24 cellular contexts compared by ENCODE assay signal in genomic region chr2:235672720-235673119, GRCh38.
DNase-seq lines count a peak whose midpoint lies in the region; TF ChIP-seq lines count a peak whose summit lies in the region.
"Had no signal": no experiment of that assay in that cellular context is flagged by ENCODE, and none has a peak within 500 bp of the region (broad histone marks: within the 10 kb centered on the region; RNA-seq: fewer than 3 reads in every experiment).

No MANE protein-coding gene starts in this region.

- no peaks in the 10 kb centered on the region for H3K9me2 ChIP-seq in PC-9 (ENCODE audit: insufficient read depth)

- H3K36me3 ChIP-seq in CD8-positive, alpha-beta memory T cell (ENCODE audit: insufficient read depth, low read length) = no peaks in the 10 kb centered on the region
- H3K36me3 ChIP-seq in PC-9 (ENCODE audit: low read depth) (no peaks in the 10 kb centered on the region), neural progenitor cell (no peaks in the 10 kb centered on the region), colonic mucosa (no peaks in the 10 kb centered on the region)

- H3K9me3 ChIP-seq in CD8-positive, alpha-beta memory T cell (ENCODE audit: low read length) = no peaks in the 10 kb centered on the region
- H3K9me3 ChIP-seq in PC-9 (ENCODE audit: insufficient read depth, low read depth) (no peaks in the 10 kb centered on the region), neural progenitor cell (ENCODE audit: low read depth) (no peaks in the 10 kb centered on the region), colonic mucosa (no peaks in the 10 kb centered on the region)
- H3K9me3 ChIP-seq: body of pancreas had no signal

- no peak for DNase-seq in CD8-positive, alpha-beta memory T cell
- DNase-seq in PC-9 (no peak), glomerular visceral epithelial cell (ENCODE audit: extremely low spot score) (peak; percentile 31), neural progenitor cell (ENCODE audit: low spot score) (no peak), colonic mucosa (no peak), nephron progenitor cell (no peak)
- DNase-seq in activated naive CD8-positive, alpha-beta T cell treated with anti-CD3 and anti-CD28 coated beads for 36 hours = no peak
- no peak for DNase-seq in activated CD4-positive, CD25-positive, alpha-beta regulatory T cell treated with anti-CD3 and anti-CD28 coated beads, Interleukin-2, amount 50 U/mL, for 72 hours
- DNase-seq: ACHN; activated CD4-positive, alpha-beta T cell treated with anti-CD3 and anti-CD28 coated beads, Interleukin-2, amount 50 U/mL, for 48 hours; activated CD4-positive, CD25-positive, alpha-beta regulatory T cell; activated effector memory CD4-positive, alpha-beta T cell treated with anti-CD3 and anti-CD28 coated beads, Interleukin-2, amount 50 U/mL, for 16 hours; body of pancreas; C1 segment of cervical spinal cord; GM23248; IMR-90; left ventricle myocardium superior; NCI-H2029 treated with DMSO at 0.1 percent for 48 hours; NCI-H345; Right ventricle myocardium superior; small intestine; stimulated activated CD4-positive, alpha-beta T cell treated with anti-CD3 and anti-CD28 coated beads, Interleukin-1b, Interleukin-23, amount 100 ng/mL, for 48 hours; T1000 had no signal

- peaks cover 52% of the 10 kb centered on the region for H3F3A ChIP-seq in PC-9 (ENCODE audit: insufficient read depth, low read depth)
- peaks cover 8% of the 10 kb centered on the region for H3F3A ChIP-seq in neural progenitor cell (ENCODE audit: low read depth)

- peak overlapping the region in 1 of 8 donors; percentile 18 for H3K27ac Mint-ChIP-seq in CD8-positive, alpha-beta memory T cell
- H3K27ac Mint-ChIP-seq in neural progenitor cell (no peak overlapping the region), nephron progenitor cell (no peak overlapping the region)
- H3K27ac Mint-ChIP-seq in activated naive CD8-positive, alpha-beta T cell treated with anti-CD3 and anti-CD28 coated beads for 36 hours = no peak overlapping the region
- H3K27ac Mint-ChIP-seq: mesothelial cell of epicardium had no signal

- POLR2A ChIA-PET in CD8-positive, alpha-beta memory T cell (lab: Charles Lee) = no interaction called here
- POLR2A ChIA-PET in PC-9 (lab: Charles Lee; ENCODE audit: unreplicated experiment) = no interaction called here

- TF ChIP-seq CTCF in PC-9 (conservative IDR thresholded peaks at IDR 0.05) (no peak), neural progenitor cell (IDR thresholded peaks at IDR 0.05) (no peak), colonic mucosa (IDR thresholded peaks at IDR 0.05) (no peak), nephron progenitor cell (IDR thresholded peaks at IDR 0.05) (no peak)

- H3K4me3 Mint-ChIP-seq in CD8-positive, alpha-beta memory T cell = peak overlapping the region in 5 of 7 donors; percentile 78 to 89 (median 86)
- H3K4me3 Mint-ChIP-seq in neural progenitor cell (peak overlapping the region; percentile 4), nephron progenitor cell (no peak overlapping the region)
- H3K4me3 Mint-ChIP-seq in activated naive CD8-positive, alpha-beta T cell treated with anti-CD3 and anti-CD28 coated beads for 36 hours = no peak overlapping the region

- no peaks in the 10 kb centered on the region for H3K4me1 ChIP-seq in CD8-positive, alpha-beta memory T cell (ENCODE audit: insufficient read depth, low read length)
- peaks cover 77% of the 10 kb centered on the region for H3K4me1 ChIP-seq in PC-9 (replicated peaks; ENCODE audit: insufficient read depth)
- H3K4me1 ChIP-seq in neural progenitor cell = peaks cover 33% of the 10 kb centered on the region
- H3K4me1 ChIP-seq in colonic mucosa = peaks cover 4% of the 10 kb centered on the region

- H3K9me3 Mint-ChIP-seq in CD8-positive, alpha-beta memory T cell = no peaks in the 10 kb centered on the region
- peaks cover 2% of the 10 kb centered on the region for H3K9me3 Mint-ChIP-seq in neural progenitor cell
- H3K9me3 Mint-ChIP-seq in activated naive CD8-positive, alpha-beta T cell treated with anti-CD3 and anti-CD28 coated beads for 36 hours = no peaks in the 10 kb centered on the region
- no peaks in the 10 kb centered on the region for H3K9me3 Mint-ChIP-seq in nephron progenitor cell
- H3K9me3 Mint-ChIP-seq: mesothelial cell of epicardium had no signal

- CTCF ChIA-PET in CD8-positive, alpha-beta memory T cell (lab: Charles Lee) = no interaction called here
- CTCF ChIA-PET in PC-9 (lab: Charles Lee) = interaction anchor here (0.6 kb wide), 1 partner anchor 11 kb away, joined by 3 read pairs; no protein-coding TSS in a partner anchor

- H3K4me3 ChIP-seq in CD8-positive, alpha-beta memory T cell (ENCODE audit: low read length) = no peak overlapping the region
- H3K4me3 ChIP-seq in PC-9 (peak overlapping the region; percentile 69; the same call in 1 of the 2 replicates), neural progenitor cell (peak overlapping the region; percentile 72), colonic mucosa (no peak overlapping the region)
- H3K4me3 ChIP-seq: body of pancreas, GM23248 had no signal

- no peak overlapping the region for H2AFZ ChIP-seq in PC-9
- no peak overlapping the region for H2AFZ ChIP-seq in neural progenitor cell (replicated peaks)
- H2AFZ ChIP-seq: GM23248 had no signal

- no TSS peak for BruUV-seq in PC-9 (replicated peaks; lab: Mats Ljungman, UMichigan)

- H3K4me1 Mint-ChIP-seq in CD8-positive, alpha-beta memory T cell = peaks cover 17 to 51% (median 32%) of the 10 kb centered on the region in 3 donors
- peaks cover 45% of the 10 kb centered on the region for H3K4me1 Mint-ChIP-seq in neural progenitor cell
- H3K4me1 Mint-ChIP-seq in activated naive CD8-positive, alpha-beta T cell treated with anti-CD3 and anti-CD28 coated beads for 36 hours = peaks cover 2% of the 10 kb centered on the region
- peaks cover 55% of the 10 kb centered on the region for H3K4me1 Mint-ChIP-seq in nephron progenitor cell

- H3K36me3 Mint-ChIP-seq in CD8-positive, alpha-beta memory T cell = no peaks in the 10 kb centered on the region
- H3K36me3 Mint-ChIP-seq in neural progenitor cell (peaks cover 4% of the 10 kb centered on the region), nephron progenitor cell (ENCODE audit: low read depth) (peaks cover 5% of the 10 kb centered on the region)
- no peaks in the 10 kb centered on the region for H3K36me3 Mint-ChIP-seq in activated naive CD8-positive, alpha-beta T cell treated with anti-CD3 and anti-CD28 coated beads for 36 hours
- H3K36me3 Mint-ChIP-seq: mesothelial cell of epicardium had no signal

- no peak overlapping the region for H3K27ac ChIP-seq in CD8-positive, alpha-beta memory T cell (ENCODE audit: low read depth, low read length)
- H3K27ac ChIP-seq in PC-9 (no peak overlapping the region), neural progenitor cell (no peak overlapping the region), colonic mucosa (no peak overlapping the region)
- H3K27ac ChIP-seq: body of pancreas, GM23248 had no signal

- H3K9ac ChIP-seq in neural progenitor cell (no peak overlapping the region), colonic mucosa (ENCODE audit: low read depth in 2 of 2, low read length in 2 of 2) (no peak overlapping the region)
- H3K9ac ChIP-seq: GM23248 had no signal

- no peaks in the 10 kb centered on the region for H3K27me3 ChIP-seq in CD8-positive, alpha-beta memory T cell (ENCODE audit: insufficient read depth, low read length, poor library complexity, severe bottlenecking)
- H3K27me3 ChIP-seq in PC-9 (ENCODE audit: insufficient read depth, low read depth) (no peaks in the 10 kb centered on the region), neural progenitor cell (peaks cover 23% of the 10 kb centered on the region), colonic mucosa (no peaks in the 10 kb centered on the region)
- H3K27me3 ChIP-seq: body of pancreas had no signal

- intact Hi-C loops in PC-9 (cut with micrococcal nuclease; ENCODE audit: unreplicated experiment) (loop anchor here (5.0 to 10.0 kb wide), 2 partner anchors 55 to 168 kb away; no protein-coding TSS in a partner anchor), colonic mucosa (cut with DNase I) (loop anchor here (5.0 kb wide), 3 partner anchors 75 to 180 kb away; partner anchors contain the start of gene AGAP1)

- peaks cover 22 to 34% of the 10 kb centered on the region in 2 donors for H3K27me3 Mint-ChIP-seq in CD8-positive, alpha-beta memory T cell
- H3K27me3 Mint-ChIP-seq in neural progenitor cell (ENCODE audit: insufficient read depth, low read depth) (peaks cover 2% of the 10 kb centered on the region), nephron progenitor cell (ENCODE audit: low read depth, poor library complexity) (peaks cover 34% of the 10 kb centered on the region)
- H3K27me3 Mint-ChIP-seq in activated naive CD8-positive, alpha-beta T cell treated with anti-CD3 and anti-CD28 coated beads for 36 hours = peaks cover 43% of the 10 kb centered on the region

- peak overlapping the region; percentile 88 for H3K4me2 ChIP-seq in PC-9
- H3K4me2 ChIP-seq in neural progenitor cell = peak overlapping the region; percentile 93

- peaks cover 53% of the 10 kb centered on the region for H4K20me1 ChIP-seq in PC-9 (ENCODE audit: insufficient read depth)
- H4K20me1 ChIP-seq in neural progenitor cell (ENCODE audit: low read depth) = peaks cover 92% of the 10 kb centered on the region

- H3K79me2 ChIP-seq in PC-9 (ENCODE audit: low read depth) = peaks cover 87% of the 10 kb centered on the region
- peaks cover 77% of the 10 kb centered on the region for H3K79me2 ChIP-seq in neural progenitor cell (ENCODE audit: low read depth)

Comparison
In these comparisons a context has a peak if more than half of its experiments do, and no peak if none do; other contexts are left out.
1. H3K4me3 ChIP-seq: peak in PC-9 (single experiment) and neural progenitor cell (single experiment); none in CD8-positive, alpha-beta memory T cell (single experiment) and colonic mucosa (single experiment).
2. H3K4me3 Mint-ChIP-seq: peak in CD8-positive, alpha-beta memory T cell (5 of 7) and neural progenitor cell (single experiment); none in activated naive CD8-positive, alpha-beta T cell treated with anti-CD3 and anti-CD28 coated beads for 36 hours (single experiment) and nephron progenitor cell (single experiment).